ENCODE assay signal across 1 cellular context in the genomic region with DNA sequence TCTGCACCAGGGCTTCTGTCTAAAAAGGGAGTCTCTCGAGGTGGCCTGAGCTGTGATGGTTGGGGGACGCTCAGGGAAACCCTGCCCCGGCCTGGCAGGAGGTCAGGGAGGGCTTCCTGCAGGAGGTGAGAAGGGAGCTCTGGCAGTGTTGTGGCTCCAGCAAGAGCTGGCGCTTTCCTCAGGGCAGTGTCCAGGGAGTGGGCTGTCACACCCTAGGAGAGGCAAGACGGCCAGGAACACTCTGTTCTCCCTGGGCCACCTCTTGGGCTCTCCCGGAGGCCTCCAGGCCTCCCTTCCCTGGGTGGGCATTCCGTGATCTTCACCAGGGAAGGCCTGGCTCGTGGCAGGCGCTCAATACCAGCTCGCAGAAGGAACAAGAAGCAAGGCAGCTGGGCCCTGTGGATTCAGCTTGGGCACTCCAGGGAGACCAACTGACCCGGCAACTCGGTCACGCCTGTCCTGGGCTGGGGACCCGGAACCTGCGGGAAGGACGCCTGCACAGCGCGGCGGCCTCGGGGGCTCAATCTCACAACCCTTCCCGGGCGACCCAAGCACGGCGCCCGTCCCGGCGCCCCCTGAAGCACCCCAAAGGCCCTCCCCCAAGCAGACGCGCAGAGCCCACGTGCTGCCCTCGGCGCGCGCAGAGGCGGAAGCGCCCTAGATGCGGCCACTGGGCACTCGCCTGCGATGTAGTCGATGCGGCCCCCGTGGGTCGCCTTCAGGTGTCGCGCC.
A peak's percentile ranks its signal among the peaks of the same experiment; 100 is the strongest.
TF ChIP-seq lines count a peak whose summit lies in the region.

No MANE protein-coding gene starts in this region.

TF ChIP-seq in K562, 482 proteins besides CTCF, POLR2A, EP300 and RAD21 (continues in another document):
- TF ChIP-seq ZC3H8 (IDR thresholded peaks at IDR 0.05) (no peak), ZNF316 (IDR thresholded peaks at IDR 0.05) (no peak), NFE2L1 (tag; IDR thresholded peaks at IDR 0.05; ENCODE audit: borderline replicate concordance, low read depth) (no peak), CBFB (CRISPR knock-in tag; IDR thresholded peaks at IDR 0.05) (peak; percentile 31; the same call in 1 of the 2 replicates), ZNF507 (tag; conservative IDR thresholded peaks at IDR 0.05) (no peak), MEF2A (IDR thresholded peaks at IDR 0.05; ENCODE audit: control insufficient read depth, low read depth, low read length) (no peak), SAP30 (IDR thresholded peaks at IDR 0.05; ENCODE audit: borderline replicate concordance, insufficient read depth, low read depth, low read length, poor library complexity, severe bottlenecking) (no peak), JUN (IDR thresholded peaks at IDR 0.05; ENCODE audit: borderline replicate concordance, low read depth, low read length) (no peak), JUN (CRISPR knock-in tag; IDR thresholded peaks at IDR 0.05; ENCODE audit: borderline replicate concordance) (0 out of 2 replicates have a peak, but pooled peaks have one; percentile 35), DACH1 (IDR thresholded peaks at IDR 0.05; ENCODE audit: partially characterized antibody) (no peak), KLF1 (tag; IDR thresholded peaks at IDR 0.05) (no peak), CREM (IDR thresholded peaks at IDR 0.05; ENCODE audit: low read depth) (peak; percentile 40; the same call in 1 of the 2 replicates), ZNF668 (CRISPR knock-in tag; IDR thresholded peaks at IDR 0.05) (no peak), ARHGAP35 (IDR thresholded peaks at IDR 0.05; ENCODE audit: partially characterized antibody) (no peak), ZNF583 (CRISPR knock-in tag; IDR thresholded peaks at IDR 0.05) (no peak), LCOR (CRISPR knock-in tag; IDR thresholded peaks at IDR 0.05) (no peak; the same call in 1 of the 2 replicates), RHOXF2B (CRISPR knock-in tag; conservative IDR thresholded peaks at IDR 0.05) (no peak), MNT (conservative IDR thresholded peaks at IDR 0.05) (peak; percentile 97 to 98), ATF1 (CRISPR knock-in tag; IDR thresholded peaks at IDR 0.05) (no peak), ATF1 (tag; IDR thresholded peaks at IDR 0.05) (peak; percentile 42; the same call in 1 of the 2 replicates), EGR1 (conservative IDR thresholded peaks at IDR 0.05) (no peak), SMARCC2 (IDR thresholded peaks at IDR 0.05; ENCODE audit: low read depth) (no peak), TCF3 (CRISPR knock-in tag; IDR thresholded peaks at IDR 0.05) (no peak), PCBP1 (IDR thresholded peaks at IDR 0.05; ENCODE audit: low read depth, low read length, poor library complexity, severe bottlenecking) (peak; percentile 87), ZNF696 (CRISPR knock-in tag; conservative IDR thresholded peaks at IDR 0.05) (no peak), GTF2A2 (tag; IDR thresholded peaks at IDR 0.05) (no peak), MCM3 (IDR thresholded peaks at IDR 0.05) (no peak), MTA3 (IDR thresholded peaks at IDR 0.05; ENCODE audit: borderline replicate concordance) (no peak), HEY1 (CRISPR knock-in tag; IDR thresholded peaks at IDR 0.05; ENCODE audit: borderline replicate concordance) (no peak), BCOR (IDR thresholded peaks at IDR 0.05) (peak; percentile 47; the same call in 1 of the 2 replicates), IRF2 (CRISPR knock-in tag; IDR thresholded peaks at IDR 0.05) (no peak), ARID2 (IDR thresholded peaks at IDR 0.05) (no peak), ZFPM2 (CRISPR knock-in tag; IDR thresholded peaks at IDR 0.05) (no peak), ELK1 (CRISPR knock-in tag; IDR thresholded peaks at IDR 0.05) (no peak), CREB1 (IDR thresholded peaks at IDR 0.05) (peak; percentile 17; the same call in 1 of the 2 replicates), CREB1 (CRISPR knock-in tag; IDR thresholded peaks at IDR 0.05) (no peak), TARDBP (IDR thresholded peaks at IDR 0.05) (no peak), ZNF184 (CRISPR knock-in tag; IDR thresholded peaks at IDR 0.05) (no peak), KAT8 (IDR thresholded peaks at IDR 0.05; ENCODE audit: low read depth) (no peak), SNRNP70 (optimal IDR thresholded peaks at IDR 0.05; ENCODE audit: low read depth, low read length) (peak; percentile 59), PTTG1 (tag; IDR thresholded peaks at IDR 0.05; ENCODE audit: low read depth) (no peak), SUPT5H (IDR thresholded peaks at IDR 0.05) (no peak; the same call in 1 of the 2 replicates), NCOA1 (IDR thresholded peaks at IDR 0.05; ENCODE audit: low read depth) (no peak), CEBPG (CRISPR knock-in tag; IDR thresholded peaks at IDR 0.05) (0 out of 2 replicates have a peak, but pooled peaks have one; percentile 13), CEBPG (tag; conservative IDR thresholded peaks at IDR 0.05 in 1 of 2, IDR thresholded peaks at IDR 0.05 in 1 of 2) (no peak), ZNF589 (CRISPR knock-in tag; IDR thresholded peaks at IDR 0.05; ENCODE audit: low read depth) (no peak), FOXK1 (CRISPR knock-in tag; IDR thresholded peaks at IDR 0.05; ENCODE audit: borderline replicate concordance) (no peak; the same call in 1 of the 2 replicates)
- TF ChIP-seq, protein P1, sequence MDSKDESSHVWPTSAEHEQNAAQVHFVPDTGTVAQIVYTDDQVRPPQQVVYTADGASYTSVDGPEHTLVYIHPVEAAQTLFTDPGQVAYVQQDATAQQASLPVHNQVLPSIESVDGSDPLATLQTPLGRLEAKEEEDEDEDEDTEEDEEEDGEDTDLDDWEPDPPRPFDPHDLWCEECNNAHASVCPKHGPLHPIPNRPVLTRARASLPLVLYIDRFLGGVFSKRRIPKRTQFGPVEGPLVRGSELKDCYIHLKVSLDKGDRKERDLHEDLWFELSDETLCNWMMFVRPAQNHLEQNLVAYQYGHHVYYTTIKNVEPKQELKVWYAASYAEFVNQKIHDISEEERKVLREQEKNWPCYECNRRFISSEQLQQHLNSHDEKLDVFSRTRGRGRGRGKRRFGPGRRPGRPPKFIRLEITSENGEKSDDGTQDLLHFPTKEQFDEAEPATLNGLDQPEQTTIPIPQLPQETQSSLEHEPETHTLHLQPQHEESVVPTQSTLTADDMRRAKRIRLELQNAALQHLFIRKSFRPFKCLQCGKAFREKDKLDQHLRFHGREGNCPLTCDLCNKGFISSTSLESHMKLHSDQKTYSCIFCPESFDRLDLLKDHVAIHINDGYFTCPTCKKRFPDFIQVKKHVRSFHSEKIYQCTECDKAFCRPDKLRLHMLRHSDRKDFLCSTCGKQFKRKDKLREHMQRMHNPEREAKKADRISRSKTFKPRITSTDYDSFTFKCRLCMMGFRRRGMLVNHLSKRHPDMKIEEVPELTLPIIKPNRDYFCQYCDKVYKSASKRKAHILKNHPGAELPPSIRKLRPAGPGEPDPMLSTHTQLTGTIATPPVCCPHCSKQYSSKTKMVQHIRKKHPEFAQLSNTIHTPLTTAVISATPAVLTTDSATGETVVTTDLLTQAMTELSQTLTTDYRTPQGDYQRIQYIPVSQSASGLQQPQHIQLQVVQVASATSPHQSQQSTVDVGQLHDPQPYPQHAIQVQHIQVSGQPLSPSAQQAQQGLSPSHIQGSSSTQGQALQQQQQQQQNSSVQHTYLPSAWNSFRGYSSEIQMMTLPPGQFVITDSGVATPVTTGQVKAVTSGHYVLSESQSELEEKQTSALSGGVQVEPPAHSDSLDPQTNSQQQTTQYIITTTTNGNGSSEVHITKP (IDR thresholded peaks at IDR 0.05; ENCODE audit: partially characterized antibody) = peak; percentile 6
- TF ChIP-seq, protein P2, sequence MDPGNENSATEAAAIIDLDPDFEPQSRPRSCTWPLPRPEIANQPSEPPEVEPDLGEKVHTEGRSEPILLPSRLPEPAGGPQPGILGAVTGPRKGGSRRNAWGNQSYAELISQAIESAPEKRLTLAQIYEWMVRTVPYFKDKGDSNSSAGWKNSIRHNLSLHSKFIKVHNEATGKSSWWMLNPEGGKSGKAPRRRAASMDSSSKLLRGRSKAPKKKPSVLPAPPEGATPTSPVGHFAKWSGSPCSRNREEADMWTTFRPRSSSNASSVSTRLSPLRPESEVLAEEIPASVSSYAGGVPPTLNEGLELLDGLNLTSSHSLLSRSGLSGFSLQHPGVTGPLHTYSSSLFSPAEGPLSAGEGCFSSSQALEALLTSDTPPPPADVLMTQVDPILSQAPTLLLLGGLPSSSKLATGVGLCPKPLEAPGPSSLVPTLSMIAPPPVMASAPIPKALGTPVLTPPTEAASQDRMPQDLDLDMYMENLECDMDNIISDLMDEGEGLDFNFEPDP (CRISPR knock-in tag; IDR thresholded peaks at IDR 0.05) = no peak
- TF ChIP-seq, protein P3, sequence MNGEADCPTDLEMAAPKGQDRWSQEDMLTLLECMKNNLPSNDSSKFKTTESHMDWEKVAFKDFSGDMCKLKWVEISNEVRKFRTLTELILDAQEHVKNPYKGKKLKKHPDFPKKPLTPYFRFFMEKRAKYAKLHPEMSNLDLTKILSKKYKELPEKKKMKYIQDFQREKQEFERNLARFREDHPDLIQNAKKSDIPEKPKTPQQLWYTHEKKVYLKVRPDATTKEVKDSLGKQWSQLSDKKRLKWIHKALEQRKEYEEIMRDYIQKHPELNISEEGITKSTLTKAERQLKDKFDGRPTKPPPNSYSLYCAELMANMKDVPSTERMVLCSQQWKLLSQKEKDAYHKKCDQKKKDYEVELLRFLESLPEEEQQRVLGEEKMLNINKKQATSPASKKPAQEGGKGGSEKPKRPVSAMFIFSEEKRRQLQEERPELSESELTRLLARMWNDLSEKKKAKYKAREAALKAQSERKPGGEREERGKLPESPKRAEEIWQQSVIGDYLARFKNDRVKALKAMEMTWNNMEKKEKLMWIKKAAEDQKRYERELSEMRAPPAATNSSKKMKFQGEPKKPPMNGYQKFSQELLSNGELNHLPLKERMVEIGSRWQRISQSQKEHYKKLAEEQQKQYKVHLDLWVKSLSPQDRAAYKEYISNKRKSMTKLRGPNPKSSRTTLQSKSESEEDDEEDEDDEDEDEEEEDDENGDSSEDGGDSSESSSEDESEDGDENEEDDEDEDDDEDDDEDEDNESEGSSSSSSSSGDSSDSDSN (IDR thresholded peaks at IDR 0.05; ENCODE audit: borderline replicate concordance in 1 of 2, low read depth in 2 of 2, low read length in 2 of 2) = no peak
- TF ChIP-seq, protein P4, sequence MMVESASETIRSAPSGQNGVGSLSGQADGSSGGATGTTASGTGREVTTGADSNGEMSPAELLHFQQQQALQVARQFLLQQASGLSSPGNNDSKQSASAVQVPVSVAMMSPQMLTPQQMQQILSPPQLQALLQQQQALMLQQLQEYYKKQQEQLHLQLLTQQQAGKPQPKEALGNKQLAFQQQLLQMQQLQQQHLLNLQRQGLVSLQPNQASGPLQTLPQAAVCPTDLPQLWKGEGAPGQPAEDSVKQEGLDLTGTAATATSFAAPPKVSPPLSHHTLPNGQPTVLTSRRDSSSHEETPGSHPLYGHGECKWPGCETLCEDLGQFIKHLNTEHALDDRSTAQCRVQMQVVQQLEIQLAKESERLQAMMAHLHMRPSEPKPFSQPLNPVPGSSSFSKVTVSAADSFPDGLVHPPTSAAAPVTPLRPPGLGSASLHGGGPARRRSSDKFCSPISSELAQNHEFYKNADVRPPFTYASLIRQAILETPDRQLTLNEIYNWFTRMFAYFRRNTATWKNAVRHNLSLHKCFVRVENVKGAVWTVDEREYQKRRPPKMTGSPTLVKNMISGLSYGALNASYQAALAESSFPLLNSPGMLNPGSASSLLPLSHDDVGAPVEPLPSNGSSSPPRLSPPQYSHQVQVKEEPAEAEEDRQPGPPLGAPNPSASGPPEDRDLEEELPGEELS (CRISPR knock-in tag; IDR thresholded peaks at IDR 0.05; ENCODE audit: borderline replicate concordance) = no peak
- TF ChIP-seq, protein P5, sequence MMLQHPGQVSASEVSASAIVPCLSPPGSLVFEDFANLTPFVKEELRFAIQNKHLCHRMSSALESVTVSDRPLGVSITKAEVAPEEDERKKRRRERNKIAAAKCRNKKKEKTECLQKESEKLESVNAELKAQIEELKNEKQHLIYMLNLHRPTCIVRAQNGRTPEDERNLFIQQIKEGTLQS (IDR thresholded peaks at IDR 0.05) = no peak
- TF ChIP-seq, protein P5 (CRISPR knock-in tag; conservative IDR thresholded peaks at IDR 0.05) = no peak
- TF ChIP-seq, protein P6, sequence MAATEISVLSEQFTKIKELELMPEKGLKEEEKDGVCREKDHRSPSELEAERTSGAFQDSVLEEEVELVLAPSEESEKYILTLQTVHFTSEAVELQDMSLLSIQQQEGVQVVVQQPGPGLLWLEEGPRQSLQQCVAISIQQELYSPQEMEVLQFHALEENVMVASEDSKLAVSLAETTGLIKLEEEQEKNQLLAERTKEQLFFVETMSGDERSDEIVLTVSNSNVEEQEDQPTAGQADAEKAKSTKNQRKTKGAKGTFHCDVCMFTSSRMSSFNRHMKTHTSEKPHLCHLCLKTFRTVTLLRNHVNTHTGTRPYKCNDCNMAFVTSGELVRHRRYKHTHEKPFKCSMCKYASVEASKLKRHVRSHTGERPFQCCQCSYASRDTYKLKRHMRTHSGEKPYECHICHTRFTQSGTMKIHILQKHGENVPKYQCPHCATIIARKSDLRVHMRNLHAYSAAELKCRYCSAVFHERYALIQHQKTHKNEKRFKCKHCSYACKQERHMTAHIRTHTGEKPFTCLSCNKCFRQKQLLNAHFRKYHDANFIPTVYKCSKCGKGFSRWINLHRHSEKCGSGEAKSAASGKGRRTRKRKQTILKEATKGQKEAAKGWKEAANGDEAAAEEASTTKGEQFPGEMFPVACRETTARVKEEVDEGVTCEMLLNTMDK (IDR thresholded peaks at IDR 0.05; ENCODE audit: borderline replicate concordance, insufficient read depth, low read depth, low read length, poor library complexity, severe bottlenecking) = no peak
